1 cellular context compared by ENCODE assay signal in genomic region chrX:78130396-78130795, GRCh38.
TF ChIP-seq lines count a peak whose summit lies in the region.

No MANE protein-coding gene starts in this region.

TF ChIP-seq in HepG2, 621 proteins besides CTCF, POLR2A, EP300 and RAD21:
- 0 out of 2 replicates have a peak, but pooled peaks have one; percentile 71 for TF ChIP-seq MBD4 (IDR thresholded peaks at IDR 0.05; ENCODE audit: borderline replicate concordance, low read length)
- peak; percentile 75 for TF ChIP-seq RBM22 (optimal IDR thresholded peaks at IDR 0.05; ENCODE audit: low read length)
- no peak for TF ChIP-seq PREB (CRISPR knock-in tag; IDR thresholded peaks at IDR 0.05)
- TF ChIP-seq POLR2AphosphoS5 (IDR thresholded peaks at IDR 0.05; ENCODE audit: low read depth, low read length): peak; percentile 11; the same call in 1 of the 2 replicates
TF ChIP-seq in HepG2: peak in this region for 3.
